8 cellular contexts compared by ENCODE assay signal in genomic region chr4:76011700-76012387, GRCh38. TPM values are rescaled to one million over a fixed set of nuclear protein-coding genes. Genes with fewer than 3 reads are reported as not detected.
DNase-seq lines count a peak whose midpoint lies in the region; ATAC-seq and TF ChIP-seq lines count a peak whose summit lies in the region.

No MANE protein-coding gene starts in this region.

- peaks cover 3 to 42% (median 24%) of the 10 kb centered on the region in 10 experiments; a peak in 18 of 20 replicates for H3K4me1 ChIP-seq in BLaER1 treated with 17β-estradiol and CSF1 and Interleukin-3, amounts not matched to agents 10 nM and 100 nM
- H3K4me1 ChIP-seq in effector memory CD4-positive, alpha-beta T cell (ENCODE audit: control insufficient read depth, insufficient read depth, low read length, poor library complexity, severe bottlenecking), result no peaks in the 10 kb centered on the region

- peak; percentile 71 for ATAC-seq in GM21381 (IDR thresholded peaks at IDR 0.05; ENCODE audit: unreplicated experiment)
- ATAC-seq in omental fat pad (ENCODE audit: low FRiP score), result peak; percentile 53

- DNase-seq in HT1080 (ENCODE audit: low read depth) (peak; percentile 48), epithelial cell of prostate (ENCODE audit: low read depth, low spot score) (peak; percentile 26), omental fat pad (ENCODE audit: low spot score) (no peak), NCI-H82 treated with DMSO at 0.1 percent for 48 hours (lab: John Stamatoyannopoulos, UW; ENCODE audit: unreplicated experiment) (no peak)
- no peak for DNase-seq in effector memory CD4-positive, alpha-beta T cell
- DNase-seq in stimulated activated CD8-positive, alpha-beta memory T cell treated with anti-CD3 and anti-CD28 coated beads, Interleukin-4, amount 100 ng/mL, for 48 hours, result no peak

- H3K27me3 ChIP-seq in BLaER1 treated with 17β-estradiol and CSF1 and Interleukin-3, amounts not matched to agents 10 nM and 100 nM, result no peaks in the 10 kb centered on the region
- no peaks in the 10 kb centered on the region for H3K27me3 ChIP-seq in effector memory CD4-positive, alpha-beta T cell (replicated peaks; ENCODE audit: control insufficient read depth, insufficient read depth, low read length, poor library complexity, severe bottlenecking)

- H3K9ac ChIP-seq in BLaER1 treated with 17β-estradiol and CSF1 and Interleukin-3, amounts not matched to agents 10 nM and 100 nM, result peak overlapping the region in 2 of 11 experiments; percentile 3 to 11; a peak in 1 of 22 replicates

- no peaks in the 10 kb centered on the region for H4K20me1 ChIP-seq in BLaER1 treated with 17β-estradiol and CSF1 and Interleukin-3, amounts not matched to agents 10 nM and 100 nM

- H3K4me3 ChIP-seq in BLaER1 treated with 17β-estradiol and CSF1 and Interleukin-3, amounts not matched to agents 10 nM and 100 nM, result no peak overlapping the region
- H3K4me3 ChIP-seq in effector memory CD4-positive, alpha-beta T cell (ENCODE audit: insufficient read depth, low read depth, low read length, poor library complexity, severe bottlenecking), result no peak overlapping the region

- H3K27ac ChIP-seq in BLaER1 treated with 17β-estradiol and CSF1 and Interleukin-3, amounts not matched to agents 10 nM and 100 nM, result peak overlapping the region in 6 of 11 experiments; percentile 7 to 48 (median 24); a peak in 8 of 22 replicates
- H3K27ac ChIP-seq in epithelial cell of prostate, result peak overlapping the region; percentile 95
- no peak overlapping the region for H3K27ac ChIP-seq in effector memory CD4-positive, alpha-beta T cell (ENCODE audit: insufficient read depth, low read length, poor library complexity, severe bottlenecking)

- no peaks in the 10 kb centered on the region for H3K9me3 ChIP-seq in BLaER1 treated with 17β-estradiol and CSF1 and Interleukin-3, amounts not matched to agents 10 nM and 100 nM (replicated peaks in 1 of 11)
- H3K9me3 ChIP-seq in effector memory CD4-positive, alpha-beta T cell (ENCODE audit: control insufficient read depth, low read length), result no peaks in the 10 kb centered on the region

- TF ChIP-seq CTCF in omental fat pad (IDR thresholded peaks at IDR 0.05), result no peak

- H3K4me2 ChIP-seq in BLaER1 treated with 17β-estradiol and CSF1 and Interleukin-3, amounts not matched to agents 10 nM and 100 nM, result peak overlapping the region in 9 of 11 experiments; percentile 2 to 87 (median 52); a peak in 13 of 22 replicates

- H3K36me3 ChIP-seq in BLaER1 treated with 17β-estradiol and CSF1 and Interleukin-3, amounts not matched to agents 10 nM and 100 nM, result no peaks in the 10 kb centered on the region
- H3K36me3 ChIP-seq in effector memory CD4-positive, alpha-beta T cell (ENCODE audit: control insufficient read depth, insufficient read depth, low read length), result no peaks in the 10 kb centered on the region

RNA-seq across cellular contexts. Expression of gene CXCL9, which starts 4.5 kb away (rescaled TPM):
- not detected in 2 replicates for total RNA-seq in HT1080 (2014; rRNA removed; shearing (Covaris generic))
- polyA plus RNA-seq in HT1080 (2015; cell fraction: cytosol; rRNA removed), result not detected in 2 replicates
- polyA plus RNA-seq in HT1080 (2015; cell fraction: nucleus; rRNA removed), result not detected in 2 replicates
- 1 to 10 TPM in 2 of 4 donors, under 1 TPM in 1, not detected in 1; 0.74 to 5.2 (median 1.8) TPM for total RNA-seq in omental fat pad

RNA-seq across cellular contexts. Expression of gene CXCL10, which starts 11.5 kb away (rescaled TPM):
- not detected in 2 replicates for total RNA-seq in HT1080 (2014; rRNA removed; shearing (Covaris generic))
- not detected in 2 replicates for polyA plus RNA-seq in HT1080 (2015; cell fraction: cytosol; rRNA removed)
- not detected in 2 replicates for polyA plus RNA-seq in HT1080 (2015; cell fraction: nucleus; rRNA removed)
- total RNA-seq in omental fat pad, result 1 to 10 TPM in 2 of 4 donors, under 1 TPM in 1, not detected in 1; 0.46 to 3.5 (median 1.7) TPM

RNA-seq across cellular contexts. Expression of gene SDAD1, which starts 21.1 kb away (rescaled TPM):
- 33.2 and 37.4 TPM in 2 replicates for total RNA-seq in HT1080 (2014; rRNA removed; shearing (Covaris generic))
- polyA plus RNA-seq in HT1080 (2015; cell fraction: cytosol; rRNA removed), result 36.5 and 48.6 TPM in 2 replicates
- polyA plus RNA-seq in HT1080 (2015; cell fraction: nucleus; rRNA removed), result 63.3 and 64.2 TPM in 2 replicates
- total RNA-seq in omental fat pad, result 10 to 100 TPM; 31.8 to 50.2 (median 35.8) TPM

RNA-seq across cellular contexts. Expression of gene CXCL11, which starts 24.0 kb away (rescaled TPM):
- total RNA-seq in HT1080 (2014; rRNA removed; shearing (Covaris generic)), result not detected in 2 replicates
- polyA plus RNA-seq in HT1080 (2015; cell fraction: cytosol; rRNA removed), result 0.12 TPM in 1 of 2 replicates, not detected in the other
- polyA plus RNA-seq in HT1080 (2015; cell fraction: nucleus; rRNA removed), result not detected in 2 replicates
- total RNA-seq in omental fat pad, result 1 to 10 TPM in 2 of 4 donors, not detected in 2; 1.3 to 1.6 TPM

Comparison
In these comparisons a context has a peak if more than half of its experiments do, and no peak if none do; other contexts are left out.
1. DNase-seq: peak in HT1080 (single experiment) and epithelial cell of prostate (single experiment); none in omental fat pad (single experiment), effector memory CD4-positive, alpha-beta T cell (0 of 3), stimulated activated CD8-positive, alpha-beta memory T cell treated with anti-CD3 and anti-CD28 coated beads, Interleukin-4, amount 100 ng/mL, for 48 hours (single experiment) and NCI-H82 treated with DMSO at 0.1 percent for 48 hours (single experiment).